8 cellular contexts compared by ENCODE assay signal in the genomic region with DNA sequence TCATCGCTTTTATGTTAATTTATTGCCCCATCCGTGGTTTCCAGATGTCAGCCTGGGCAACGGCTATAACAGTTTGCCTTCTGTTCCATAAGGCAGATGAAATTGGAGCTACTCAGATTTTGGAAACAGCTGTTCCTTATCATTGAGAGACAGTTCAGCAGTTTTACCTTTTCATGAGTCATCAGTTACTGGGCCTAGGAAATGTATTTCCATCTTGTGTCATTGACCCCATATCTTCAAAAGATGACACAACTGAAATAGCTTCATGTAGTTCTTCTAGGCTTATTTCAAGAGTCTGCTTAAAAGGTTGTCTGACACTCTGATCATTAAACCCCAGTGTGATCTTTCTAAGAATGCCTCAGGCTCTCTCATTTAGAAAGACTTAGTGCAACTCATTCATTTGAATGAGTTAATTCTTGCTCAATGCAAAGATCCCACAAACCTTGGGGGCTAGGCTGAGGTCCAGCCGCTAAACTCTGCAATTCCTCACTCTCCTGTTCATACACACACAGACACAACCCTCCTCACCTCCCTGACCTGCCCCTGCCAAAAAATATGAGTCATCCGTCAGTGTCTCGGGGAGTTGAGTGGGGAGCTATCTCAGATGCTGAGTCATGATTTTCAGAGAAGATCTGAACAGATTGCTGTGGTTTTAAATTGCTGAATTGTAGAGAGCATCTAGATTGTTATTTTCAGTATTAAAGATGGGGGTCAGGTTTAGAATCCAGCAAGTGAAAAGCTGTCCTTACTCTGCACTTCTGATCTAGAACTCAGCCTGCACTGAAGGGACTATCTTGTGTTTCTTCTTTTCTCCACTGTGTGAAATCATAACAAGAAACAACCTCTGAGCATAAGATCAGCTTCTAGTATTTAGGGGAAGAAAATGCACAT.
DNase-seq lines count a peak whose midpoint lies in the region; ATAC-seq and TF ChIP-seq lines count a peak whose summit lies in the region.

No MANE protein-coding gene starts in this region.

- peaks cover 28% of the 10 kb centered on the region for H3K4me1 ChIP-seq in SJCRH30
- H3K4me1 ChIP-seq in body of pancreas = no peaks in the 10 kb centered on the region
- H3K4me1 ChIP-seq in lung (ENCODE audit: control insufficient read depth in 2 of 2, insufficient read depth in 2 of 2, low read length in 2 of 2) = peaks cover 2 to 5% of the 10 kb centered on the region in 2 donors
- H3K4me1 ChIP-seq in colonic mucosa = no peaks in the 10 kb centered on the region

- H3K27me3 ChIP-seq in SJCRH30 (no peaks in the 10 kb centered on the region), body of pancreas (no peaks in the 10 kb centered on the region), lung (ENCODE audit: control insufficient read depth, insufficient read depth) (no peaks in the 10 kb centered on the region), colonic mucosa (no peaks in the 10 kb centered on the region)

- H3K36me3 ChIP-seq in SJCRH30 (peaks cover 4% of the 10 kb centered on the region; the same call in 1 of the 2 replicates), body of pancreas (replicated peaks in 1 of 2; ENCODE audit: insufficient read depth in 1 of 2, low read depth in 2 of 2) (no peaks in the 10 kb centered on the region), lung (ENCODE audit: control insufficient read depth in 2 of 2, insufficient read depth in 2 of 2, low read length in 2 of 2) (peaks cover 0 to 19% of the 10 kb centered on the region in 2 donors), colonic mucosa (no peaks in the 10 kb centered on the region)

- in situ Hi-C loops in GM13977 (cut with MboI; ENCODE audit: low pct_unique_long_range_greater_than_20kb, low sequenced_read_pairs, unreplicated experiment) = no loop called here

- no peaks in the 10 kb centered on the region for H3K9me3 ChIP-seq in SJCRH30 (replicated peaks)
- no peaks in the 10 kb centered on the region for H3K9me3 ChIP-seq in body of pancreas
- H3K9me3 ChIP-seq in lung (ENCODE audit: control insufficient read depth in 2 of 2, insufficient read depth in 1 of 2, low read length in 1 of 2) = peaks cover 0 to 2% of the 10 kb centered on the region in 2 donors
- no peaks in the 10 kb centered on the region for H3K9me3 ChIP-seq in colonic mucosa

- intact Hi-C loops in body of pancreas (cut with DNase I) (no loop called here), colonic mucosa (cut with DNase I) (no loop called here)

- WGBS in body of pancreas, 2 donors = 58 to 60% methylated on average over 6 of the region's 6 CpGs
- 33 to 41% methylated on average over 6 of the region's 6 CpGs for WGBS in lung, 2 donors

- ATAC-seq in HG03354 (IDR thresholded peaks at IDR 0.05; ENCODE audit: poor library complexity, severe bottlenecking, unreplicated experiment) (peak; percentile 81), body of pancreas (peak; percentile 65), lung (ENCODE audit: insufficient read depth, low FRiP score) (peak; percentile 87)

- TF ChIP-seq CTCF in GM13977 (IDR thresholded peaks at IDR 0.05; ENCODE audit: extremely low read depth, insufficient read depth, missing control alignments) (no peak), body of pancreas (IDR thresholded peaks at IDR 0.05) (no peak), lung (IDR thresholded peaks at IDR 0.05; ENCODE audit: control extremely low read depth, extremely low read depth) (no peak), colonic mucosa (IDR thresholded peaks at IDR 0.05) (no peak)

- H3K9ac ChIP-seq in colonic mucosa (ENCODE audit: low read depth in 2 of 2, low read length in 2 of 2) = no peak overlapping the region

- DNase-seq in 8988T (peak; percentile 62), GM13977 (ENCODE audit: low spot score) (peak; percentile 65), SJCRH30 (peak; percentile 57 to 72), body of pancreas (peak; percentile 18 to 42 (median 24)), lung (ENCODE audit: low spot score) (peak; percentile 46), stromal cell of bone marrow (ENCODE audit: low read depth) (peak; percentile 89), colonic mucosa (no peak)

- H3K27ac ChIP-seq in SJCRH30 (peak overlapping the region; percentile 48), body of pancreas (no peak overlapping the region), lung (ENCODE audit: low read depth in 1 of 2, low read length in 1 of 2) (no peak overlapping the region), colonic mucosa (no peak overlapping the region)

- no peak for TF ChIP-seq POLR2A in body of pancreas (IDR thresholded peaks at IDR 0.05)

- H3K4me3 ChIP-seq in SJCRH30 = no peak overlapping the region
- no peak overlapping the region for H3K4me3 ChIP-seq in body of pancreas
- no peak overlapping the region for H3K4me3 ChIP-seq in lung
- no peak overlapping the region for H3K4me3 ChIP-seq in colonic mucosa
